In the genomic region with DNA sequence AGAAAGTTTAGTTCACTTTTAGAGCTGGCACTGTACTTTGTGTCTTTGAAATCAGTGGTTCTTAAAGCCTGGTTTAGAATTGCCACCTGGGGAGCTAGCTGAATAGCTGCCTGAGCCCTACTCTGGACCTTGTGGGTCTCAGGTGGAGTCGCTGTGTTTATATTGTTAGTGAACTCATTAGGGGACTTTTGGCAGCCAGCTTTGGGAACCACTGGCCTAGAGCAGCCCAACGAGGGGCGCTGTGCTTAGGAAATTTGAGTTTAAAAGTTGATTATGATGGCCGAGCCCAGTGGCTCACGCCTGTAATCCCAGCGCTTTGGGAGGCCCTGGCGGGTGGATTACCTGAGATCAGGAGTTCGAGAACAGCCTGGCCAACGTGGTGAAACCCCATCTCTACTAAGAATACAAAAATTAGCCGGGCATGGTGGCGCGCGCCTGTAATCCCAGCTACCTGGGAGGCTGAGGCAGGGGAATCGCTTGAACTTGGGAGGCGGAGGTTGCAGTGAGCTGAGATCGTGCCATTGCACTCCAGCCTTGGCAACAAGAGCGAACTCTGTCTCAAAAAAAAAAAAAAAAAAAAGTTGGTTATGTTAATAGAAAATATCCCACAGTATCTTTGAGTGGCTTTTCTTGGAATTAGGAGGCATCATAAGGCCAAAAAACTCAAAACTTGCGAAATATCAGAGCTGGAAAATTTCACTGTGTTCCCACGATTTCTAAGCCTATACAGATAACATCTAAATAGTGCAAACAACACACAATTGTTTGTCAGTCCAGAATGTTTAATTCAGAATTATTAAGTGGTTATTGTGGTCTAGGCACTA, we compare ENCODE assay signal across 8 cellular contexts. TPM values are rescaled to one million over a fixed set of nuclear protein-coding genes. Genes with fewer than 3 reads are reported as not detected.
DNase-seq lines count a peak whose midpoint lies in the region; ATAC-seq and TF ChIP-seq lines count a peak whose summit lies in the region.

No MANE protein-coding gene starts in this region.

- H4K20me1 ChIP-seq in MM.1S (ENCODE audit: insufficient read depth, low read length): no peaks in the 10 kb centered on the region

- H3K9me3 ChIP-seq in MM.1S (replicated peaks; ENCODE audit: insufficient read depth, low read length) (no peaks in the 10 kb centered on the region), mesenchymal stem cell (ENCODE audit: control insufficient read depth, low read length) (no peaks in the 10 kb centered on the region), upper lobe of left lung (no peaks in the 10 kb centered on the region)

- POLR2A ChIA-PET in MCF 10A (lab: Yijun Ruan, JAX): interaction anchor here (0.6 to 3.5 kb wide), 9 partner anchors 10 to 693 kb away, joined by 3 to 28 read pairs (median 4); no protein-coding TSS in a partner anchor

- TF ChIP-seq CTCF in GM12864 (IDR thresholded peaks at IDR 0.05; ENCODE audit: low read depth, low read length, missing control alignments) (no peak), MM.1S (IDR thresholded peaks at IDR 0.05; ENCODE audit: low read length) (0 out of 2 replicates have a peak, but pooled peaks have one; percentile 4), MCF 10A (IDR thresholded peaks at IDR 0.05; ENCODE audit: unreplicated experiment) (no peak), upper lobe of left lung (IDR thresholded peaks at IDR 0.05) (no peak)

- TSS peak; percentile 69 for BruUV-seq in MCF 10A (replicated peaks; lab: Mats Ljungman, UMichigan)

- peaks cover 1% of the 10 kb centered on the region for H3K36me3 Mint-ChIP-seq in MCF 10A (ENCODE audit: insufficient read depth, unreplicated experiment)

- TF ChIP-seq POLR2A in upper lobe of left lung (IDR thresholded peaks at IDR 0.05): no peak

- H3K4me2 ChIP-seq in MM.1S (ENCODE audit: low read depth, low read length): peak overlapping the region; percentile 63
- peak overlapping the region; percentile 78 for H3K4me2 ChIP-seq in mesenchymal stem cell (ENCODE audit: low read length, poor library complexity, severe bottlenecking)

- no peak for TF ChIP-seq EP300 in upper lobe of left lung (IDR thresholded peaks at IDR 0.05)

- no peaks in the 10 kb centered on the region for H3K27me3 Mint-ChIP-seq in MCF 10A (ENCODE audit: insufficient read depth, unreplicated experiment)

- CTCF ChIA-PET in MCF 10A (lab: Yijun Ruan, JAX): interaction anchor here (0.6 to 1.9 kb wide), 6 partner anchors 10 to 760 kb away, joined by 3 to 6 read pairs (median 4); no protein-coding TSS in a partner anchor

- H3K79me1 ChIP-seq in mesenchymal stem cell (replicated peaks; ENCODE audit: low read length, poor library complexity, severe bottlenecking): peaks cover 19% of the 10 kb centered on the region

- H2AFZ ChIP-seq in MM.1S (ENCODE audit: low read length) (peak overlapping the region; percentile 82), mesenchymal stem cell (ENCODE audit: low read depth, low read length) (no peak overlapping the region)

- no peak overlapping the region for H3K23ac ChIP-seq in mesenchymal stem cell (ENCODE audit: low read length in 2 of 2)

- peak; percentile 11 for ATAC-seq in GM21717 (IDR thresholded peaks at IDR 0.05; ENCODE audit: unreplicated experiment)
- ATAC-seq in upper lobe of left lung (ENCODE audit: low FRiP score in 2 of 2): no peak

- DNase-seq in GM12864 (ENCODE audit: low read depth): no peak
- peak; percentile 58 for DNase-seq in MM.1S
- DNase-seq in MCF 10A (ENCODE audit: unreplicated experiment): no peak
- no peak for DNase-seq in mesenchymal stem cell
- DNase-seq in upper lobe of left lung: no peak
- no peak for DNase-seq in NCI-H1105 (lab: John Stamatoyannopoulos, UW)
- no peak for DNase-seq in A172 (ENCODE audit: low spot score)

- no peak overlapping the region for H2BK120ac ChIP-seq in mesenchymal stem cell (ENCODE audit: low read depth, low read length)

- H3K79me2 ChIP-seq in MM.1S (ENCODE audit: low read length): peaks cover 56% of the 10 kb centered on the region

- peak overlapping the region; percentile 90 for H3K27ac Mint-ChIP-seq in MCF 10A (ENCODE audit: low read depth, unreplicated experiment)

- H3K9me3 Mint-ChIP-seq in MCF 10A (ENCODE audit: unreplicated experiment): peaks cover 7% of the 10 kb centered on the region

- intact Hi-C loops in MCF 10A (cut with micrococcal nuclease): no loop called here

- H3F3A ChIP-seq in MM.1S (ENCODE audit: insufficient read depth, low read length): peaks cover 28% of the 10 kb centered on the region

- no peaks in the 10 kb centered on the region for H3K9me2 ChIP-seq in MM.1S (replicated peaks; ENCODE audit: insufficient read depth, low read length)

- no peak overlapping the region for H3K14ac ChIP-seq in mesenchymal stem cell (ENCODE audit: low read length in 2 of 2)

- peak overlapping the region; percentile 77 for H3K4me3 Mint-ChIP-seq in MCF 10A (ENCODE audit: unreplicated experiment)

- H2BK15ac ChIP-seq in mesenchymal stem cell (ENCODE audit: low read depth, poor library complexity, severe bottlenecking): no peak overlapping the region

- H3K36me3 ChIP-seq in MM.1S (replicated peaks; ENCODE audit: insufficient read depth, low read length) (no peaks in the 10 kb centered on the region), mesenchymal stem cell (ENCODE audit: control insufficient read depth in 1 of 2, insufficient read depth in 2 of 2, low read depth in 1 of 2, low read length in 2 of 2) (no peaks in the 10 kb centered on the region), upper lobe of left lung (no peaks in the 10 kb centered on the region)

- 66% methylated on average over 16 of the region's 19 CpGs for WGBS in mesenchymal stem cell
- 72 to 77% methylated on average over 19 of the region's 19 CpGs for WGBS in upper lobe of left lung, 2 donors

- H2BK5ac ChIP-seq in mesenchymal stem cell (ENCODE audit: low read depth, low read length, poor library complexity, severe bottlenecking): no peak overlapping the region

- H3K4me3 ChIP-seq in GM12864 (ENCODE audit: low read depth, low read length) (peak overlapping the region; percentile 79), MM.1S (ENCODE audit: low read length) (peak overlapping the region; percentile 90), mesenchymal stem cell (ENCODE audit: insufficient read depth in 1 of 2, low read depth in 1 of 2, low read length in 2 of 2) (peak overlapping the region; percentile 85 to 92), upper lobe of left lung (peak overlapping the region; percentile 40 to 91 (median 68))

- no peak overlapping the region for H4K91ac ChIP-seq in mesenchymal stem cell (ENCODE audit: low read length)

- H2AK5ac ChIP-seq in mesenchymal stem cell (ENCODE audit: low read length, severe bottlenecking): no peak overlapping the region

- H3K27me3 ChIP-seq in MM.1S (replicated peaks; ENCODE audit: insufficient read depth, low read length) (no peaks in the 10 kb centered on the region), mesenchymal stem cell (ENCODE audit: control insufficient read depth in 1 of 2, insufficient read depth in 1 of 2, low read length in 2 of 2) (no peaks in the 10 kb centered on the region), upper lobe of left lung (no peaks in the 10 kb centered on the region)

- peaks cover 28% of the 10 kb centered on the region for H3K4me1 ChIP-seq in MM.1S (ENCODE audit: low read length)
- no peaks in the 10 kb centered on the region for H3K4me1 ChIP-seq in mesenchymal stem cell (ENCODE audit: control insufficient read depth, insufficient read depth, low read depth, low read length)
- H3K4me1 ChIP-seq in upper lobe of left lung: peaks cover 16 to 38% (median 17%) of the 10 kb centered on the region in 4 donors

- peaks cover 14% of the 10 kb centered on the region for H3K4me1 Mint-ChIP-seq in MCF 10A (ENCODE audit: insufficient read depth, unreplicated experiment)

- H3K27ac ChIP-seq in MM.1S (ENCODE audit: low read length) (peak overlapping the region; percentile 86), mesenchymal stem cell (ENCODE audit: low read length, poor library complexity, severe bottlenecking) (peak overlapping the region; percentile 48), upper lobe of left lung (peak overlapping the region; percentile 76 to 90 (median 86))

- H3K18ac ChIP-seq in mesenchymal stem cell (ENCODE audit: low read depth in 1 of 2, low read length in 2 of 2): no peak overlapping the region

- peak overlapping the region; percentile 35 for H4K8ac ChIP-seq in mesenchymal stem cell (ENCODE audit: low read length)

- H2BK12ac ChIP-seq in mesenchymal stem cell (ENCODE audit: low read length in 2 of 2): no peak overlapping the region

- H3K9ac ChIP-seq in MM.1S (ENCODE audit: low read length) (peak overlapping the region; percentile 91), mesenchymal stem cell (ENCODE audit: low read length) (peak overlapping the region; percentile 92)

- H3K4ac ChIP-seq in mesenchymal stem cell (ENCODE audit: low read depth in 1 of 2, low read length in 2 of 2): peak overlapping the region in 1 of 2 experiments; percentile 84

RNA-seq across cellular contexts. Expression of gene MCCC2, which starts 0.8 kb away (rescaled TPM):
- total RNA-seq in MCF 10A (2022) (33.8 and 51.1 TPM in 2 replicates), upper lobe of left lung (10 to 100 TPM; 23.5 to 43.9 (median 34.4) TPM)
- polyA plus RNA-seq in mesenchymal stem cell (2013, experiment 1 of 2): 20.9 TPM
- 20.9 TPM for polyA plus RNA-seq in mesenchymal stem cell (2013, experiment 2 of 2)
- 66.1 and 70.8 TPM in 2 replicates for total RNA-seq in A172 (2014; rRNA removed; shearing (Covaris generic))
